In genomic region chr12:62860501-62861156, GRCh38 we compare ENCODE assay signal across 1 cellular context.
TF ChIP-seq lines count a peak whose summit lies in the region.

No MANE protein-coding gene starts in this region.

TF ChIP-seq in HepG2, 621 proteins besides CTCF, POLR2A, EP300 and RAD21 (continued from another document):
- no peak for TF ChIP-seq GMEB1 (CRISPR knock-in tag; IDR thresholded peaks at IDR 0.05; ENCODE audit: borderline replicate concordance)
- no peak for TF ChIP-seq TCF7 (IDR thresholded peaks at IDR 0.05; ENCODE audit: low read depth)
- TF ChIP-seq CBX1 (IDR thresholded peaks at IDR 0.05; ENCODE audit: low read depth): no peak
- TF ChIP-seq ZSCAN21 (CRISPR knock-in tag; IDR thresholded peaks at IDR 0.05; ENCODE audit: borderline replicate concordance): no peak
